Comparison of ENCODE assay signal across 18 cellular contexts in genomic region chr10:119026301-119027110, GRCh38. TPM values are rescaled to one million over a fixed set of nuclear protein-coding genes. Genes with fewer than 3 reads are reported as not detected.
A peak's percentile ranks its signal among the peaks of the same experiment; 100 is the strongest.
DNase-seq lines count a peak whose midpoint lies in the region; ATAC-seq and TF ChIP-seq lines count a peak whose summit lies in the region.
"Had no signal": no experiment of that assay in that cellular context is flagged by ENCODE, and none has a peak within 500 bp of the region (broad histone marks: within the 10 kb centered on the region; RNA-seq: fewer than 3 reads in every experiment).

No MANE protein-coding gene starts in this region.

- no peak overlapping the region for H2AFZ ChIP-seq in neuronal stem cell (ENCODE audit: low read length)

- H2BK120ac ChIP-seq in neuronal stem cell (ENCODE audit: low read depth, low read length): no peak overlapping the region

- H3K4me2 ChIP-seq in neuronal stem cell (ENCODE audit: insufficient read depth, low read length, poor library complexity, severe bottlenecking): no peak overlapping the region

- no peak overlapping the region for H2BK5ac ChIP-seq in neuronal stem cell (ENCODE audit: low read length)

- H3K14ac ChIP-seq in neuronal stem cell (ENCODE audit: low read length): no peak overlapping the region

- no peaks in the 10 kb centered on the region for H3K36me3 Mint-ChIP-seq in endodermal cell (ENCODE audit: low read depth)

- no peak overlapping the region for H4K8ac ChIP-seq in neuronal stem cell (ENCODE audit: low read depth, low read length)

- no peak overlapping the region for H3K23ac ChIP-seq in neuronal stem cell (ENCODE audit: low read depth, low read length, poor library complexity)

- TF ChIP-seq CTCF in endodermal cell (conservative IDR thresholded peaks at IDR 0.05): no peak

- no peak overlapping the region for H4K91ac ChIP-seq in neuronal stem cell (ENCODE audit: low read depth, low read length, poor library complexity)

- no peak overlapping the region for H3K4me3 Mint-ChIP-seq in endodermal cell
- H3K4me3 Mint-ChIP-seq: activated CD4-positive, alpha-beta memory T cell treated with anti-CD3 and anti-CD28 coated beads, Interleukin-2, amount 10 ng/mL, durations not matched to agents 7 days and 5 days; stimulated activated naive CD8-positive, alpha-beta T cell treated with anti-CD3 and anti-CD28 coated beads, Interleukin-15, Interleukin-2, amounts not matched to agents 100 ng/mL and 50 ng/mL, for 24 hours had no signal

- no peak overlapping the region for H3K4ac ChIP-seq in neuronal stem cell (ENCODE audit: low read length)

- intact Hi-C loops in right cardiac atrium (cut with DNase I) (loop anchor here in 1 of 4 donors (5.0 kb wide), 1 partner anchor 59 kb away; no protein-coding TSS in a partner anchor), left cardiac atrium (cut with DNase I) (no loop called here)

- peak overlapping the region; percentile 37 for H2BK15ac ChIP-seq in neuronal stem cell (ENCODE audit: low read length)

- H2AK5ac ChIP-seq in neuronal stem cell (ENCODE audit: low read depth, low read length): no peak overlapping the region

- H3K79me1 ChIP-seq in neuronal stem cell (ENCODE audit: low read depth, low read length): peaks cover 2% of the 10 kb centered on the region

- H3K4me1 Mint-ChIP-seq in endodermal cell: peaks cover 15% of the 10 kb centered on the region

- H3K27ac ChIP-seq in right cardiac atrium (ENCODE audit: low read length) (peak overlapping the region; percentile 96), endodermal cell (ENCODE audit: low read depth, low read length) (no peak overlapping the region), neuronal stem cell (replicated peaks; ENCODE audit: low read length) (no peak overlapping the region)
- H3K27ac ChIP-seq: foreskin keratinocyte, ovary, SJSA1 had no signal

- no peak overlapping the region for H3K4me3 ChIP-seq in right cardiac atrium (ENCODE audit: low read length)
- H3K4me3 ChIP-seq in endodermal cell (ENCODE audit: low read length): no peak overlapping the region
- no peak overlapping the region for H3K4me3 ChIP-seq in neuronal stem cell (ENCODE audit: low read length in 2 of 2)
- H3K4me3 ChIP-seq: ovary, SJSA1 had no signal

- H3K27ac Mint-ChIP-seq in endodermal cell: no peak overlapping the region
- H3K27ac Mint-ChIP-seq: activated CD4-positive, alpha-beta memory T cell treated with anti-CD3 and anti-CD28 coated beads, Interleukin-2, amount 10 ng/mL, durations not matched to agents 7 days and 5 days; activated T-helper 2 cell treated with anti-CD3 and anti-CD28 coated beads, Interferon-gamma antibody, Interleukin-2, Interleukin-4, amounts not matched to agents 10 μg/mL and 5 μg/mL and 100 μg/mL, durations not matched to agents 14 hours and 24 hours and 36 hours; stimulated activated naive CD8-positive, alpha-beta T cell treated with anti-CD3 and anti-CD28 coated beads, Interleukin-15, Interleukin-2, amounts not matched to agents 100 ng/mL and 50 ng/mL, for 24 hours had no signal

- 61% methylated on average over 18 of the region's 18 CpGs for WGBS in right cardiac atrium
- 92 to 93% methylated on average over 13 to 18 of the region's 18 CpGs for WGBS in endodermal cell (ENCODE audit: insufficient coverage in 1 of 2, insufficient read length in 1 of 2), 2 experiments
- no CpG with 5 or more reads among the region's 18 CpGs for WGBS in neuronal stem cell (ENCODE audit: extremely low coverage in 2 of 2, insufficient read length in 2 of 2, insufficient replicate concordance in 1 of 2), 2 donors

- H3K36me3 ChIP-seq in endodermal cell (ENCODE audit: control insufficient read depth, insufficient read depth, low read length) (peaks cover 2% of the 10 kb centered on the region), neuronal stem cell (replicated peaks in 1 of 2; ENCODE audit: control insufficient read depth in 2 of 2, insufficient read depth in 2 of 2, low read length in 2 of 2) (peaks cover 0 to 2% of the 10 kb centered on the region in 2 donors)
- H3K36me3 ChIP-seq: ovary had no signal

- H3K27me3 Mint-ChIP-seq in endodermal cell (ENCODE audit: insufficient read depth): peaks cover 15% of the 10 kb centered on the region

- no peak for DNase-seq in right cardiac atrium
- no peak for DNase-seq in left cardiac atrium
- peak; percentile 47 for DNase-seq in endodermal cell
- no peak for DNase-seq in neuronal stem cell (ENCODE audit: low spot score)
- DNase-seq in SHP77 (lab: John Stamatoyannopoulos, UW): no peak
- no peak for DNase-seq in NCI-H1436 treated with DMSO at 0.1 percent for 48 hours (lab: John Stamatoyannopoulos, UW)
- no peak for DNase-seq in NCI-H526 (lab: John Stamatoyannopoulos, UW)
- DNase-seq: activated CD4-positive, alpha-beta memory T cell treated with anti-CD3 and anti-CD28 coated beads, Interleukin-2, amount 10 ng/mL, durations not matched to agents 7 days and 5 days; effector CD4-positive, alpha-beta T cell; foreskin keratinocyte; IMR-90; NCI-H2227 treated with DMSO at 0.1 percent for 48 hours; ovary had no signal

- H2BK12ac ChIP-seq in neuronal stem cell (ENCODE audit: low read length): no peak overlapping the region

- H3K9me3 ChIP-seq in right cardiac atrium (ENCODE audit: control insufficient read depth, low read length) (no peaks in the 10 kb centered on the region), endodermal cell (ENCODE audit: control insufficient read depth, low read length) (no peaks in the 10 kb centered on the region), neuronal stem cell (replicated peaks in 1 of 2; ENCODE audit: control insufficient read depth in 2 of 2, insufficient read depth in 1 of 2, low read depth in 1 of 2, low read length in 2 of 2) (no peaks in the 10 kb centered on the region)
- H3K9me3 ChIP-seq: ovary, SJSA1 had no signal

- H3K4me1 ChIP-seq in right cardiac atrium (ENCODE audit: control insufficient read depth, insufficient read depth, low read length): peaks cover 7% of the 10 kb centered on the region
- H3K4me1 ChIP-seq in endodermal cell (ENCODE audit: control insufficient read depth, insufficient read depth, low read length): peaks cover 15% of the 10 kb centered on the region
- H3K4me1 ChIP-seq in neuronal stem cell (ENCODE audit: control insufficient read depth in 2 of 2, insufficient read depth in 1 of 2, low read depth in 1 of 2, low read length in 2 of 2): peaks cover 7 to 11% of the 10 kb centered on the region in 2 donors

- H3K9me3 Mint-ChIP-seq in endodermal cell: no peaks in the 10 kb centered on the region
- H3K9me3 Mint-ChIP-seq: activated CD4-positive, alpha-beta memory T cell treated with anti-CD3 and anti-CD28 coated beads, Interleukin-2, amount 10 ng/mL, durations not matched to agents 7 days and 5 days; activated T-helper 2 cell treated with anti-CD3 and anti-CD28 coated beads, Interferon-gamma antibody, Interleukin-2, Interleukin-4, amounts not matched to agents 10 μg/mL and 5 μg/mL and 100 μg/mL, durations not matched to agents 14 hours and 24 hours and 36 hours; stimulated activated naive CD8-positive, alpha-beta T cell treated with anti-CD3 and anti-CD28 coated beads, Interleukin-15, Interleukin-2, amounts not matched to agents 100 ng/mL and 50 ng/mL, for 24 hours had no signal

- H3K18ac ChIP-seq in neuronal stem cell (ENCODE audit: low read length): no peak overlapping the region

- no peaks in the 10 kb centered on the region for H3K27me3 ChIP-seq in right cardiac atrium (ENCODE audit: control insufficient read depth, insufficient read depth)
- peaks cover 5% of the 10 kb centered on the region for H3K27me3 ChIP-seq in endodermal cell (ENCODE audit: control insufficient read depth, insufficient read depth, low read length, poor library complexity, severe bottlenecking)
- peaks cover 0 to 44% (median 2%) of the 10 kb centered on the region in 3 experiments for H3K27me3 ChIP-seq in neuronal stem cell (ENCODE audit: control insufficient read depth in 3 of 3, insufficient read depth in 3 of 3, low read depth in 1 of 3, low read length in 3 of 3)
- H3K27me3 ChIP-seq: foreskin keratinocyte, ovary, SJSA1 had no signal

- no peak overlapping the region for H3K9ac ChIP-seq in endodermal cell (ENCODE audit: extremely low read depth, low read length, poor library complexity, severe bottlenecking)
- H3K9ac ChIP-seq in neuronal stem cell (ENCODE audit: low read depth, low read length, poor library complexity): no peak overlapping the region

- ATAC-seq in right cardiac atrium (no peak), left cardiac atrium (no peak), GM18502 (IDR thresholded peaks at IDR 0.05; ENCODE audit: poor library complexity, unreplicated experiment) (no peak)
- ATAC-seq: foreskin keratinocyte, HCT116 had no signal

RNA-seq across cellular contexts. Expression of gene NANOS1, which starts 3.0 kb away (rescaled TPM):
- total RNA-seq in right cardiac atrium (1 to 10 TPM; 1.0 to 7.0 (median 2.4) TPM), left cardiac atrium (1 to 10 TPM; 3.3 to 5.0 TPM), endodermal cell (1 to 10 TPM in 1 of 2 donors, under 1 TPM in 1; 0.71 to 1.7 TPM)
- 4.3 TPM for polyA plus RNA-seq in right cardiac atrium
- polyA plus RNA-seq in endodermal cell (2013, experiment 1 of 2): 3.6 TPM
- polyA plus RNA-seq in endodermal cell (2013, experiment 2 of 2): 3.5 TPM
- polyA plus RNA-seq in neuronal stem cell (2013, experiment 1 of 2): 10.7 TPM
- polyA plus RNA-seq in neuronal stem cell (2013, experiment 2 of 2): 11.1 TPM

RNA-seq across cellular contexts. Expression of gene EIF3A, which starts 54.1 kb away (rescaled TPM):
- total RNA-seq in right cardiac atrium: 100 to 1,000 TPM in 1 of 4 donors, 10 to 100 TPM in 3; 76.9 to 101 (median 88.7) TPM
- polyA plus RNA-seq in right cardiac atrium: 35.2 TPM
- 100 to 1,000 TPM in 1 of 2 donors, 10 to 100 TPM in 1; 70.0 to 106 TPM for total RNA-seq in left cardiac atrium
- total RNA-seq in endodermal cell: 100 to 1,000 TPM; 134 to 144 TPM
- polyA plus RNA-seq in endodermal cell (2013, experiment 1 of 2): 129 TPM
- polyA plus RNA-seq in endodermal cell (2013, experiment 2 of 2): 120 TPM
- 107 TPM for polyA plus RNA-seq in neuronal stem cell (2013, experiment 1 of 2)
- 106 TPM for polyA plus RNA-seq in neuronal stem cell (2013, experiment 2 of 2)
